8 cellular contexts compared by ENCODE assay signal in the genomic region with DNA sequence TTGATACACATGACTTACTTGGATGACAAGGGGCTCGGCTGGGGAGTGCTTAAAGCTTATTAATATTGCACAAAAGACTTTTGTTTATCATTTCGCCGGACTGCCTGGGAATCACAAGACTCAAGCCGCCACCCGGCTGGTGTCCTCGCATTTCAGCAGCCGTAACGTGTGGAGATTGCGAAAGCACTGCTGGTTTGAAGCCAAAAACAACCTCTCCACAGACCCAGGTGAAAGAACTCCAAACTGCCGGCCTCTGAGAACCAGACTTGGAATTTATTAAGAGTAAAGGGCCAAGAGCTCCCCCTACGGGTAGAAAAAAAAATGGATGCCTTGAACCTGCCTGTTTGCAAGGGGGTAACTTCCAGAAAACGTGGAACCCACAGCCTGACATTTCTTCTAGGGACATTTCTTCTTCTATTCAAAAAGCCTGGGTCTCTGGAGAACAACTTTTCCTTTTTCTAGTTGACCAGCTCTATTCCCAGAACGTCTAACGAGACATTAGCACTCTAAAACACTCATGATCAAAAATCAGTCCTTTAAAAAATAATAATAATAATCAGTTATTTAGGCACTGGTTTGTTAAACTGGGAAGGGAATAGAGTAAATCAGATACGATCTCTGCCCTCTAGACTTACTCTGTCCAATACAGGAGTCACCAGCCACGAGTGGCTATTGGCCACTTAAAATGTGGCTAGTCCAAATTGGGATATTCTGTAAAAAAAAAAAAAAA.
DNase-seq lines count a peak whose midpoint lies in the region; ATAC-seq and TF ChIP-seq lines count a peak whose summit lies in the region.

No MANE protein-coding gene starts in this region.

- no peak for TF ChIP-seq POLR2A in lower leg skin (IDR thresholded peaks at IDR 0.05)
- no peak for TF ChIP-seq POLR2A in stomach (IDR thresholded peaks at IDR 0.05)

- H3K9me3 ChIP-seq in endocrine pancreas (ENCODE audit: control insufficient read depth, low read length), result no peaks in the 10 kb centered on the region
- no peaks in the 10 kb centered on the region for H3K9me3 ChIP-seq in stomach

- H3K4me3 ChIP-seq in endocrine pancreas (ENCODE audit: control insufficient read depth, insufficient read depth, low read length) (peak overlapping the region; percentile 49), lower leg skin (ENCODE audit: low read depth, poor library complexity, severe bottlenecking) (no peak overlapping the region), stomach (no peak overlapping the region)

- no peaks in the 10 kb centered on the region for H3K36me3 ChIP-seq in endocrine pancreas (ENCODE audit: control insufficient read depth, insufficient read depth, low read length)
- H3K36me3 ChIP-seq in stomach, result no peaks in the 10 kb centered on the region

- H3K4me1 ChIP-seq in endocrine pancreas (ENCODE audit: control insufficient read depth, insufficient read depth, low read length) (no peaks in the 10 kb centered on the region), stomach (peaks cover 5 to 14% (median 12%) of the 10 kb centered on the region in 4 donors)

- DNase-seq in CMK (ENCODE audit: low read depth) (peak; percentile 21), GOT3 (lab: John Stamatoyannopoulos, UW) (peak; percentile 3), NCI-H1694 (lab: John Stamatoyannopoulos, UW) (peak; percentile 85), T-helper 9 cell (peak; percentile 1), lower leg skin (ENCODE audit: low spot score in 2 of 2) (peak; percentile 86 to 94), stomach (peak; percentile 90)

- peak overlapping the region in 3 of 5 donors; percentile 24 to 81 (median 50) for H3K27ac ChIP-seq in stomach

- WGBS in lower leg skin, 2 donors, result 10 to 11% methylated on average over 16 of the region's 16 CpGs
- 5 to 8% (median 8%) methylated on average over 16 of the region's 16 CpGs for WGBS in stomach, 5 donors

- H3K9ac ChIP-seq in endocrine pancreas (ENCODE audit: control insufficient read depth, insufficient read depth, low read length), result peak overlapping the region; percentile 48

- ATAC-seq in GM19452 (IDR thresholded peaks at IDR 0.05; ENCODE audit: unreplicated experiment), result no peak

- intact Hi-C loops in lower leg skin (cut with DNase I; ENCODE audit: low total_unique reads), result no loop called here
- intact Hi-C loops in stomach (cut with DNase I; ENCODE audit: low total_unique reads), result no loop called here

- TF ChIP-seq CTCF in lower leg skin (IDR thresholded peaks at IDR 0.05) (no peak), stomach (IDR thresholded peaks at IDR 0.05) (peak in 5 of 7 experiments; percentile 50 to 77 (median 64))

- TF ChIP-seq EP300 in stomach (IDR thresholded peaks at IDR 0.05), result peak; percentile 58

- H3K27me3 ChIP-seq in endocrine pancreas (ENCODE audit: control insufficient read depth, insufficient read depth, low read length) (peaks cover 3% of the 10 kb centered on the region), stomach (peaks cover 0 to 5% (median 0%) of the 10 kb centered on the region in 3 donors)

Comparison
In these comparisons a context has a peak if more than half of its experiments do, and no peak if none do; other contexts are left out.
1. DNase-seq: peak in every context shown above with its lines; median percentile 90 in lower leg skin; 90 in stomach; 85 in NCI-H1694; 21 in CMK; 3 in GOT3; 1 in T-helper 9 cell.
2. CTCF ChIP-seq: peak in stomach (5 of 7); none in lower leg skin (0 of 3).